ENCODE assay signal across 10 cellular contexts in the genomic region with DNA sequence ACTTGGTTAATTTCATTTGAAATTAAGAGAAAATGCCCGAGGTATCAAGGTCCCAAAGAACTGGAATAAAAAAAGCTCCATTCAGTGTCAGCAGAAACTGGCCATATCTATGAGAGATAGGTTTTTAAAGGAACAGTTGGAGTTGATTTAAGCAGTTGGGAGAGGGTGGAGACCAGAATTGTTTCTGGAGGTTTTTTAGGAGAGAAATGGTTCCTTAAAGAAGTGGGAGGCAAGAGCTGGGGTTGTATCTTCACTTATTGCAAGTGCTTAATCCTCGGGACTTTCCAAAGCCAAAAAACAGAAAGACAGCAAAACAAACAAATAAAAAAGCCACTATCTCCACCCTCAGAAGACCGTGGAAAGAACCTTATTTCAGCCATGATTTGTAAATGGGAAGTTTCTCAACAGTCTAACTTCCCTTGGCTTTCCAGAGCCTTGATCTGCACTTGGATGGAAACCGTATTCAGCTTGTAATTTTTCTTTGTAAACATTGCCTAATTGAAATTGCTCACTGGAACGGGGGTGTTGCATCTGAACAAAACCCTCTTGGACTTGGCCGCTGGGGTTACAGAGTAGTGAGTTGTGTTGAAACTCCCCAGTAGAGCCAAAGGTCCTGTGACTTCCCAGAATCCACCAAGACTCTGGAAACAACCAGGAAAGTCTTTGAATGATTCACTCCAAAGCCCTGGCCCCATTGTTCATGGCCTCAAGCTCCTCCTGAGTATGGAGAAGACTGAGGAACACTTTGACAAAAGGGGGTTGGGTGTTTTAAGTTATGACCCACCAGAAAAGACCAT.
DNase-seq lines count a peak whose midpoint lies in the region; ATAC-seq and TF ChIP-seq lines count a peak whose summit lies in the region.
"Had no signal": no experiment of that assay in that cellular context is flagged by ENCODE, and none has a peak within 500 bp of the region (broad histone marks: within the 10 kb centered on the region; RNA-seq: fewer than 3 reads in every experiment).

No MANE protein-coding gene starts in this region.

- no peaks in the 10 kb centered on the region for H3K27me3 Mint-ChIP-seq in activated naive CD8-positive, alpha-beta T cell treated with anti-CD3 and anti-CD28 coated beads, Interleukin-2, amount 50 U/mL, for 24 hours
- no peaks in the 10 kb centered on the region for H3K27me3 Mint-ChIP-seq in activated naive CD8-positive, alpha-beta T cell treated with anti-CD3 and anti-CD28 coated beads for 36 hours
- H3K27me3 Mint-ChIP-seq: B cell had no signal

- peaks cover 29% of the 10 kb centered on the region for H3K4me1 Mint-ChIP-seq in activated naive CD8-positive, alpha-beta T cell treated with anti-CD3 and anti-CD28 coated beads, Interleukin-2, amount 50 U/mL, for 24 hours
- H3K4me1 Mint-ChIP-seq in activated naive CD8-positive, alpha-beta T cell treated with anti-CD3 and anti-CD28 coated beads for 36 hours: peaks cover 17% of the 10 kb centered on the region

- intact Hi-C loops in uterus (cut with DNase I; ENCODE audit: low total_unique reads) (no loop called here), posterior vena cava (cut with DNase I) (no loop called here)

- TF ChIP-seq CTCF in uterus (IDR thresholded peaks at IDR 0.05): no peak

- DNase-seq in activated naive CD8-positive, alpha-beta T cell treated with anti-CD3 and anti-CD28 coated beads, Interleukin-2, amount 50 U/mL, for 24 hours: no peak
- DNase-seq in activated naive CD8-positive, alpha-beta T cell treated with anti-CD3 and anti-CD28 coated beads for 36 hours: no peak
- DNase-seq in dedifferentiated amniotic fluid mesenchymal stem cell (ENCODE audit: extremely low spot score): peak; percentile 61
- peak; percentile 83 for DNase-seq in medulla oblongata (ENCODE audit: extremely low spot score)
- peak; percentile 77 to 87 for DNase-seq in uterus
- DNase-seq in posterior vena cava (ENCODE audit: low spot score): no peak
- DNase-seq: RPMI8226 had no signal

- H3K36me3 Mint-ChIP-seq in activated naive CD8-positive, alpha-beta T cell treated with anti-CD3 and anti-CD28 coated beads, Interleukin-2, amount 50 U/mL, for 24 hours (ENCODE audit: low read depth): no peaks in the 10 kb centered on the region
- peaks cover 4% of the 10 kb centered on the region for H3K36me3 Mint-ChIP-seq in activated naive CD8-positive, alpha-beta T cell treated with anti-CD3 and anti-CD28 coated beads for 36 hours

- H3K9me3 ChIP-seq in uterus: no peaks in the 10 kb centered on the region

- H3K27ac ChIP-seq in uterus: peak overlapping the region; percentile 63 to 79

- H3K27ac Mint-ChIP-seq in activated naive CD8-positive, alpha-beta T cell treated with anti-CD3 and anti-CD28 coated beads, Interleukin-2, amount 50 U/mL, for 24 hours: peak overlapping the region; percentile 64
- no peak overlapping the region for H3K27ac Mint-ChIP-seq in activated naive CD8-positive, alpha-beta T cell treated with anti-CD3 and anti-CD28 coated beads for 36 hours
- H3K27ac Mint-ChIP-seq: B cell had no signal

- no peaks in the 10 kb centered on the region for H3K36me3 ChIP-seq in uterus

- H3K4me3 ChIP-seq in uterus: no peak overlapping the region

- no peaks in the 10 kb centered on the region for H3K9me3 Mint-ChIP-seq in activated naive CD8-positive, alpha-beta T cell treated with anti-CD3 and anti-CD28 coated beads, Interleukin-2, amount 50 U/mL, for 24 hours
- no peaks in the 10 kb centered on the region for H3K9me3 Mint-ChIP-seq in activated naive CD8-positive, alpha-beta T cell treated with anti-CD3 and anti-CD28 coated beads for 36 hours

- no peaks in the 10 kb centered on the region for H3K4me1 ChIP-seq in uterus

- H3K27me3 ChIP-seq in uterus: no peaks in the 10 kb centered on the region

- no peak for ATAC-seq in activated naive CD8-positive, alpha-beta T cell treated with anti-CD3 and anti-CD28 coated beads, Interleukin-2, amount 50 U/mL, for 24 hours
- ATAC-seq in HG02852 (IDR thresholded peaks at IDR 0.05; ENCODE audit: unreplicated experiment) (no peak), HG02981 (IDR thresholded peaks at IDR 0.05; ENCODE audit: unreplicated experiment) (no peak)

- no peak overlapping the region for H3K4me3 Mint-ChIP-seq in activated naive CD8-positive, alpha-beta T cell treated with anti-CD3 and anti-CD28 coated beads, Interleukin-2, amount 50 U/mL, for 24 hours
- H3K4me3 Mint-ChIP-seq in activated naive CD8-positive, alpha-beta T cell treated with anti-CD3 and anti-CD28 coated beads for 36 hours: no peak overlapping the region
- H3K4me3 Mint-ChIP-seq: B cell had no signal

- TF ChIP-seq POLR2A in uterus (IDR thresholded peaks at IDR 0.05): no peak

Comparison
In these comparisons a context has a peak if more than half of its experiments do, and no peak if none do; other contexts are left out.
1. DNase-seq: peak in dedifferentiated amniotic fluid mesenchymal stem cell (single experiment), medulla oblongata (single experiment) and uterus (2 of 2); none in activated naive CD8-positive, alpha-beta T cell treated with anti-CD3 and anti-CD28 coated beads, Interleukin-2, amount 50 U/mL, for 24 hours (single experiment), activated naive CD8-positive, alpha-beta T cell treated with anti-CD3 and anti-CD28 coated beads for 36 hours (single experiment) and posterior vena cava (single experiment).